ENCODE assay signal across 18 cellular contexts in the genomic region with DNA sequence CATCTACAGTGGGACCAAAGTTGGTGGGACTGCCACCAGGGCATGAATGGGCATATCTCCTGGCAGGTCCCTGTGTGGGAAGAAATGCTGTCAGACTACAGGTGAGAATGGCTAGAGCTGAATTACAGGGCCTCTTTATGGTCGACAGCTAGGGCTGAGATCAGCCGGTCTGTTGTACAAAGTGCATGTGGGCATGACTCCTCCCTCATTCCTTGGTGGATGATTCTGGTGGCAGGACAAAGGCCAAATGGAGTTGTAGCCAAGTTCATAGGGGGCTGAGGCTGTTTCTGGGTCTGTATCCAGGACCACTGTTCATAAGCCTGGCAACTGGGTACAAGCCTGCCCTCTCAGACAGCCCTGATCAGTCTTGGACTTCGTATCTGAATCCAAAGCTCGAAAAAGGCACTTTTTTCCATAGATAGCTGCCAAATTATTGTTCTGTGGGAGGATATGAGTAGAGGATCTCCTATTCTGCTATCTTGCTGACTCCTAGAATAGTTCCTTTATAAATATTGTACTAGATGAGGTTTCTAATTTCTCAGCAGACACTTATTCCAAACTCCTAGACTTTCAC.
"Had no signal": no experiment of that assay in that cellular context is flagged by ENCODE, and none has a peak within 500 bp of the region (broad histone marks: within the 10 kb centered on the region; RNA-seq: fewer than 3 reads in every experiment).

No MANE protein-coding gene starts in this region.

- H3K4me1 ChIP-seq: foreskin keratinocyte, vagina had no signal

- H3K36me3 ChIP-seq: vagina had no signal

- H3K27me3 Mint-ChIP-seq: stimulated activated naive B cell treated with anti-CD40 and anti-IgM and Interleukin-4, amounts not matched to agents 10 μg/mL and 1 μg/mL and 100 μg/mL, for 72 hours; type B pancreatic cell had no signal

- H3K4me3 Mint-ChIP-seq: activated naive CD4-positive, alpha-beta T cell treated with anti-CD3 and anti-CD28 coated beads for 36 hours; activated naive CD8-positive, alpha-beta T cell treated with anti-CD3 and anti-CD28 coated beads, Interleukin-2, amount 10 ng/mL, durations not matched to agents 7 days and 5 days; activated T-cell treated with anti-CD3 and anti-CD28 coated beads, Interleukin-2, amount 50 U/mL, for 4 hours; stimulated activated naive B cell treated with anti-CD40 and anti-IgM and Interleukin-4, amounts not matched to agents 10 μg/mL and 1 μg/mL and 100 μg/mL, for 72 hours; type B pancreatic cell had no signal

- H3K27me3 ChIP-seq: foreskin keratinocyte, vagina had no signal

- H3K36me3 Mint-ChIP-seq: type B pancreatic cell had no signal

- H3K9me3 Mint-ChIP-seq: type B pancreatic cell had no signal

- ATAC-seq: activated T-cell treated with anti-CD3 and anti-CD28 coated beads, Interleukin-2, amount 50 U/mL, for 4 hours; foreskin keratinocyte; left ventricle myocardium superior; sciatic nerve; stimulated activated naive B cell treated with anti-CD40 and anti-IgM and Interleukin-4, amounts not matched to agents 10 μg/mL and 1 μg/mL and 100 μg/mL, for 72 hours had no signal

- H3K4me3 ChIP-seq: smooth muscle cell, vagina had no signal

- H3K27ac Mint-ChIP-seq: activated naive CD4-positive, alpha-beta T cell treated with anti-CD3 and anti-CD28 coated beads for 36 hours; activated naive CD8-positive, alpha-beta T cell treated with anti-CD3 and anti-CD28 coated beads, Interleukin-2, amount 10 ng/mL, durations not matched to agents 7 days and 5 days; stimulated activated naive B cell treated with anti-CD40 and anti-IgM and Interleukin-4, amounts not matched to agents 10 μg/mL and 1 μg/mL and 100 μg/mL, for 72 hours; type B pancreatic cell had no signal

- DNase-seq: activated naive CD4-positive, alpha-beta T cell treated with anti-CD3 and anti-CD28 coated beads for 36 hours; activated naive CD8-positive, alpha-beta T cell treated with anti-CD3 and anti-CD28 coated beads, Interleukin-2, amount 10 ng/mL, durations not matched to agents 7 days and 5 days; activated T-cell treated with anti-CD3 and anti-CD28 coated beads, Interleukin-2, amount 50 U/mL, for 4 hours; amniotic stem cell; effector CD4-positive, alpha-beta T cell; erythroblast; foreskin keratinocyte; hippocampal formation; kidney glomerular epithelial cell; left ventricle myocardium superior; occipital lobe; posterior cingulate gyrus; stimulated activated CD4-positive, alpha-beta T cell treated with anti-CD3 and anti-CD28 coated beads, Interleukin-15, amount 100 ng/mL, for 24 hours; stimulated activated naive B cell treated with anti-CD40 and anti-IgM and Interleukin-4, amounts not matched to agents 10 μg/mL and 1 μg/mL and 100 μg/mL, for 72 hours had no signal

- H3K4me2 ChIP-seq: smooth muscle cell had no signal

- H3K27ac ChIP-seq: foreskin keratinocyte, vagina had no signal
